Comparison of ENCODE assay signal across 27 cellular contexts in genomic region chr11:68818181-68818580, GRCh38. TPM values are rescaled to one million over a fixed set of nuclear protein-coding genes. Genes with fewer than 3 reads are reported as not detected.
DNase-seq lines count a peak whose midpoint lies in the region; ATAC-seq, FAIRE-seq and TF ChIP-seq lines count a peak whose summit lies in the region.
"Had no signal": no experiment of that assay in that cellular context is flagged by ENCODE, and none has a peak within 500 bp of the region (broad histone marks: within the 10 kb centered on the region; RNA-seq: fewer than 3 reads in every experiment).

No MANE protein-coding gene starts in this region.

- no peak for DNase-seq in activated T-cell treated with anti-CD3 and anti-CD28 coated beads, Interleukin-2, amount 50 U/mL, for 24 hours
- no peak for DNase-seq in activated T-cell treated with anti-CD3 and anti-CD28 coated beads, Interleukin-2, amount 50 U/mL, for 72 hours
- DNase-seq in bronchial epithelial cell (ENCODE audit: low read depth), result peak; percentile 61
- DNase-seq in HepG2 (ENCODE audit: low spot score), result no peak
- no peak for DNase-seq in NCI-H82 treated with DMSO at 0.1 percent for 48 hours (lab: John Stamatoyannopoulos, UW; ENCODE audit: unreplicated experiment)
- no peak for DNase-seq in mesendoderm
- DNase-seq in NCI-H526 treated with DMSO at 0.1 percent for 48 hours (lab: John Stamatoyannopoulos, UW), result no peak
- DNase-seq in brain microvascular endothelial cell, result no peak
- DNase-seq: activated CD4-positive, alpha-beta T cell treated with anti-CD3 and anti-CD28 coated beads for 48 hours; kidney; naive B cell; NCI-H1092; NCI-H2029; NCI-H226; NCI-H774; OCI-M1; pancreas; SIG-M5; stimulated activated CD4-positive, alpha-beta T cell treated with anti-CD3 and anti-CD28 coated beads, Interleukin-12 subunit alpha, Interleukin-12 subunit beta, amount 100 ng/mL, for 4 hours; stimulated activated CD4-positive, alpha-beta T cell treated with anti-CD3 and anti-CD28 coated beads, Interleukin-4, amount 100 ng/mL, for 4 hours; trophoblast cell had no signal

- WGBS in HepG2 (ENCODE audit: low lambda C conversion rate), result 95% methylated on average over 7 of the region's 7 CpGs
- no CpG with 5 or more reads among the region's 7 CpGs for WGBS in mesendoderm (ENCODE audit: extremely low coverage, insufficient coverage, low lambda C conversion rate)

- no peak for TF ChIP-seq POLR2A in HepG2 (IDR thresholded peaks at IDR 0.05; ENCODE audit: insufficient read depth in 1 of 2, low read depth in 2 of 2, low read length in 2 of 2)

- H3K27me3 ChIP-seq in bronchial epithelial cell (ENCODE audit: control insufficient read depth, insufficient read depth, low read length), result no peaks in the 10 kb centered on the region
- H3K27me3 ChIP-seq in HepG2 (ENCODE audit: control insufficient read depth in 1 of 2, insufficient read depth in 2 of 2, low read length in 2 of 2), result no peaks in the 10 kb centered on the region
- no peaks in the 10 kb centered on the region for H3K27me3 ChIP-seq in mesendoderm (ENCODE audit: insufficient read depth, low read length, poor library complexity)
- H3K27me3 ChIP-seq in brain microvascular endothelial cell (replicated peaks), result no peaks in the 10 kb centered on the region
- H3K27me3 ChIP-seq: esophagus muscularis mucosa, pancreas had no signal

- peak; percentile 66 for FAIRE-seq in bronchial epithelial cell (lab: Jason Lieb, UNC)
- FAIRE-seq in HepG2 (lab: Jason Lieb, UNC), result no peak
- FAIRE-seq: D721Med, H1, kidney, pancreas had no signal

- H2BK5ac ChIP-seq in mesendoderm (ENCODE audit: low read length), result no peak overlapping the region

- H2BK120ac ChIP-seq in mesendoderm (ENCODE audit: low read depth, low read length), result no peak overlapping the region

- intact Hi-C loops in HepG2 (cut with micrococcal nuclease; ENCODE audit: unreplicated experiment), result no loop called here

- H4K8ac ChIP-seq in mesendoderm (ENCODE audit: low read depth, low read length), result no peak overlapping the region

- H3K4ac ChIP-seq in mesendoderm (ENCODE audit: low read depth, low read length), result no peak overlapping the region

- H3K27ac ChIP-seq in HepG2 (ENCODE audit: extremely low read length, insufficient read depth, low read length) (no peak overlapping the region), mesendoderm (ENCODE audit: low read depth, low read length) (no peak overlapping the region), brain microvascular endothelial cell (no peak overlapping the region)
- H3K27ac ChIP-seq: esophagus muscularis mucosa, pancreas had no signal

- H3K36me3 ChIP-seq in bronchial epithelial cell (ENCODE audit: control insufficient read depth, insufficient read depth, low read length) (peaks cover 1% of the 10 kb centered on the region), HepG2 (replicated peaks in 1 of 2; ENCODE audit: control insufficient read depth in 1 of 2, insufficient read depth in 2 of 2, low read length in 2 of 2) (peaks cover 1 to 4% of the 10 kb centered on the region in 2 experiments; a peak in 1 of 5 replicates), mesendoderm (ENCODE audit: control insufficient read depth, insufficient read depth, low read length) (no peaks in the 10 kb centered on the region), brain microvascular endothelial cell (replicated peaks) (no peaks in the 10 kb centered on the region)

- no peak overlapping the region for H3K56ac ChIP-seq in mesendoderm (ENCODE audit: low read length)

- H3K4me3 Mint-ChIP-seq in activated T-cell treated with anti-CD3 and anti-CD28 coated beads, Interleukin-2, amount 50 U/mL, for 24 hours, result no peak overlapping the region
- no peak overlapping the region for H3K4me3 Mint-ChIP-seq in activated T-cell treated with anti-CD3 and anti-CD28 coated beads, Interleukin-2, amount 50 U/mL, for 72 hours
- H3K4me3 Mint-ChIP-seq: memory B cell had no signal

- CTCF ChIA-PET in HepG2 (lab: Yijun Ruan, JAX; ENCODE audit: low intra/inter-chr PET ratio, low total read pairs), result no interaction called here

- H2BK15ac ChIP-seq in mesendoderm (replicated peaks; ENCODE audit: low read depth), result no peak overlapping the region

- no peak overlapping the region for H2AFZ ChIP-seq in HepG2 (ENCODE audit: low read length)

- in situ Hi-C loops in HepG2 (cut with HindIII; ENCODE audit: extremely low pct_ligation_motif_present, low pct_unique_long_range_greater_than_20kb) (no loop called here), brain microvascular endothelial cell (cut with HindIII; ENCODE audit: low pct_ligation_motif_present, low sequenced_read_pairs) (no loop called here)

- H3K23ac ChIP-seq in mesendoderm (ENCODE audit: low read length), result no peak overlapping the region

- POLR2A ChIA-PET in HepG2 (lab: Yijun Ruan, JAX), result no interaction called here

- H3K4me3 ChIP-seq in bronchial epithelial cell (ENCODE audit: low read depth, low read length) (no peak overlapping the region), HepG2 (replicated peaks in 1 of 3; ENCODE audit: insufficient read depth in 1 of 3, low read depth in 2 of 3, low read length in 3 of 3) (no peak overlapping the region), mesendoderm (ENCODE audit: low read length) (no peak overlapping the region), brain microvascular endothelial cell (ENCODE audit: low read depth, low read length) (no peak overlapping the region)
- H3K4me3 ChIP-seq: BLaER1 treated with 17β-estradiol and CSF1 and Interleukin-3, amounts not matched to agents 10 nM and 100 nM; esophagus muscularis mucosa; pancreas had no signal

- H3K79me2 ChIP-seq in HepG2 (ENCODE audit: insufficient read depth, low read length) (no peaks in the 10 kb centered on the region), mesendoderm (ENCODE audit: control insufficient read depth, insufficient read depth, low read length) (no peaks in the 10 kb centered on the region)

- no peaks in the 10 kb centered on the region for H3K9me3 ChIP-seq in HepG2 (ENCODE audit: low read length)
- H3K9me3 ChIP-seq: BLaER1 treated with 17β-estradiol and CSF1 and Interleukin-3, amounts not matched to agents 10 nM and 100 nM; esophagus muscularis mucosa; pancreas had no signal

- H3K79me1 ChIP-seq in mesendoderm (ENCODE audit: low read length), result no peaks in the 10 kb centered on the region

- H3K9ac ChIP-seq in HepG2 (ENCODE audit: insufficient read depth, low read depth, low read length) (no peak overlapping the region), mesendoderm (ENCODE audit: low read length) (no peak overlapping the region)
- H3K9ac ChIP-seq: BLaER1 treated with 17β-estradiol and CSF1 and Interleukin-3, amounts not matched to agents 10 nM and 100 nM had no signal

- H3K4me1 ChIP-seq in HepG2 (ENCODE audit: insufficient read depth, low read length) (no peaks in the 10 kb centered on the region), mesendoderm (ENCODE audit: control insufficient read depth, low read depth, low read length) (no peaks in the 10 kb centered on the region)
- H3K4me1 ChIP-seq: pancreas had no signal

- no peak for ATAC-seq in activated T-cell treated with anti-CD3 and anti-CD28 coated beads, Interleukin-2, amount 50 U/mL, for 72 hours (replicated peaks in 1 of 2)
- peak; percentile 30; the same call in 1 of the 3 replicates for ATAC-seq in HepG2
- ATAC-seq: pancreas, right cardiac atrium had no signal

- no peak overlapping the region for H4K5ac ChIP-seq in mesendoderm (ENCODE audit: low read length)

- peak overlapping the region; percentile 13 for H3K27ac Mint-ChIP-seq in activated T-cell treated with anti-CD3 and anti-CD28 coated beads, Interleukin-2, amount 50 U/mL, for 24 hours
- H3K27ac Mint-ChIP-seq in activated T-cell treated with anti-CD3 and anti-CD28 coated beads, Interleukin-2, amount 50 U/mL, for 72 hours, result no peak overlapping the region
- H3K27ac Mint-ChIP-seq: memory B cell had no signal

- peaks cover 15% of the 10 kb centered on the region for H3K4me1 Mint-ChIP-seq in activated T-cell treated with anti-CD3 and anti-CD28 coated beads, Interleukin-2, amount 50 U/mL, for 24 hours (ENCODE audit: low read depth)
- peaks cover 21% of the 10 kb centered on the region for H3K4me1 Mint-ChIP-seq in activated T-cell treated with anti-CD3 and anti-CD28 coated beads, Interleukin-2, amount 50 U/mL, for 72 hours (ENCODE audit: low read depth)

- no TSS peak for BruUV-seq in HepG2 (replicated peaks; lab: Mats Ljungman, UMichigan)

- no peak overlapping the region for H2AK5ac ChIP-seq in mesendoderm (ENCODE audit: low read length)

- peaks cover 16% of the 10 kb centered on the region; the same call in 1 of the 2 replicates for H4K20me1 ChIP-seq in HepG2 (ENCODE audit: insufficient read depth, low read length)

- TF ChIP-seq EP300 in HepG2 (IDR thresholded peaks at IDR 0.05; ENCODE audit: low read depth in 2 of 2, low read length in 2 of 2) (no peak), HepG2 (CRISPR knock-in tag; IDR thresholded peaks at IDR 0.05; ENCODE audit: borderline replicate concordance) (no peak)

- no peak for TF ChIP-seq RAD21 in HepG2 (CRISPR knock-in tag; IDR thresholded peaks at IDR 0.05)

- H3K9me3 Mint-ChIP-seq in activated T-cell treated with anti-CD3 and anti-CD28 coated beads, Interleukin-2, amount 50 U/mL, for 24 hours, result no peaks in the 10 kb centered on the region
- H3K9me3 Mint-ChIP-seq in activated T-cell treated with anti-CD3 and anti-CD28 coated beads, Interleukin-2, amount 50 U/mL, for 72 hours, result no peaks in the 10 kb centered on the region
- H3K9me3 Mint-ChIP-seq: memory B cell, naive B cell had no signal

- H3K36me3 Mint-ChIP-seq in activated T-cell treated with anti-CD3 and anti-CD28 coated beads, Interleukin-2, amount 50 U/mL, for 24 hours (ENCODE audit: low read depth), result peaks cover 17% of the 10 kb centered on the region
- no peaks in the 10 kb centered on the region for H3K36me3 Mint-ChIP-seq in activated T-cell treated with anti-CD3 and anti-CD28 coated beads, Interleukin-2, amount 50 U/mL, for 72 hours (ENCODE audit: insufficient read depth in 2 of 2)
- H3K36me3 Mint-ChIP-seq: naive B cell had no signal

- H3K27me3 Mint-ChIP-seq in activated T-cell treated with anti-CD3 and anti-CD28 coated beads, Interleukin-2, amount 50 U/mL, for 24 hours, result no peaks in the 10 kb centered on the region
- no peaks in the 10 kb centered on the region for H3K27me3 Mint-ChIP-seq in activated T-cell treated with anti-CD3 and anti-CD28 coated beads, Interleukin-2, amount 50 U/mL, for 72 hours (ENCODE audit: low read depth)
- H3K27me3 Mint-ChIP-seq: memory B cell, naive B cell had no signal

- TF ChIP-seq CTCF in bronchial epithelial cell (IDR thresholded peaks at IDR 0.05; ENCODE audit: insufficient read depth, low read length, severe bottlenecking) (no peak), HepG2 (CRISPR knock-in tag; IDR thresholded peaks at IDR 0.05) (no peak), brain microvascular endothelial cell (IDR thresholded peaks at IDR 0.05; ENCODE audit: low read depth, low read length, missing control alignments) (no peak)

- H3K4me2 ChIP-seq in HepG2 (ENCODE audit: low read depth, low read length), result no peak overlapping the region
- H3K4me2 ChIP-seq in mesendoderm (ENCODE audit: low read length), result no peak overlapping the region

- no peak overlapping the region for H3K18ac ChIP-seq in mesendoderm (ENCODE audit: low read length)

RNA-seq across cellular contexts. Expression of gene CPT1A, which starts 23.5 kb away (rescaled TPM):
- total RNA-seq in activated T-cell treated with anti-CD3 and anti-CD28 coated beads, Interleukin-2, amount 50 U/mL, for 72 hours, result 10 to 100 TPM; 26.2 to 35.8 TPM
- total RNA-seq in bronchial epithelial cell (29.2 and 35.3 TPM in 2 replicates), HepG2 (2016; rRNA removed; fragmentation: Illumina TruSeq; extraction: Trizol) (5.9 and 7.0 TPM in 2 replicates)
- 2.1 and 2.2 TPM in 2 replicates for total RNA-seq in HepG2 (2016; cell fraction: cytosol; rRNA removed; fragmentation: Illumina TruSeq; extraction: Trizol; ENCODE audit: low read depth)
- total RNA-seq in HepG2 (2016; cell fraction: insoluble cytoplasmic fraction; rRNA removed; fragmentation: Illumina TruSeq; extraction: Trizol), result 5.0 and 7.5 TPM in 2 replicates
- total RNA-seq in HepG2 (2016; cell fraction: membrane; rRNA removed; fragmentation: Illumina TruSeq; extraction: Trizol), result 4.1 and 4.3 TPM in 2 replicates
- total RNA-seq in HepG2 (2016; cell fraction: nucleus; rRNA removed; fragmentation: Illumina TruSeq; extraction: Trizol), result 9.1 and 10.4 TPM in 2 replicates
- 7.1 and 14.3 TPM in 2 replicates for polyA plus RNA-seq in HepG2 (2011; rRNA removed)
- polyA plus RNA-seq in HepG2 (2011; cell fraction: cytosol; rRNA removed), result 5.2 and 8.0 TPM in 2 replicates
- polyA plus RNA-seq in HepG2 (2011; cell fraction: nucleus; rRNA removed), result 21.8 and 25.1 TPM in 2 replicates
- 29.0 and 36.7 TPM in 2 replicates for polyA plus RNA-seq in HepG2 (2012)
- 0.69 and 0.71 TPM in 2 replicates for polyA plus RNA-seq in HepG2 (2016; cell fraction: cytosol; fragmentation: Illumina TruSeq; extraction: Trizol; ENCODE audit: low read depth)
- 3.6 and 4.1 TPM in 2 replicates for polyA plus RNA-seq in HepG2 (2016; cell fraction: insoluble cytoplasmic fraction; fragmentation: Illumina TruSeq; extraction: Trizol; ENCODE audit: low read depth)
- 1.4 and 1.9 TPM in 2 replicates for polyA plus RNA-seq in HepG2 (2016; cell fraction: membrane; fragmentation: Illumina TruSeq; extraction: Trizol; ENCODE audit: low read depth)
- polyA plus RNA-seq in HepG2 (2016; cell fraction: nucleus; fragmentation: Illumina TruSeq; extraction: Trizol; ENCODE audit: insufficient read depth, low read depth), result 11.0 and 11.5 TPM in 2 replicates
- polyA minus RNA-seq in HepG2 (2011; rRNA and poly(A)+ RNA removed; ENCODE audit: low replicate concordance), result 29.7 and 125 TPM in 2 replicates
- polyA minus RNA-seq in HepG2 (2011; cell fraction: cytosol; rRNA and poly(A)+ RNA removed), result 18.2 and 34.1 TPM in 2 replicates
- polyA minus RNA-seq in HepG2 (2011; cell fraction: nucleus; rRNA and poly(A)+ RNA removed), result 14.2 and 22.8 TPM in 2 replicates
- 9.0 TPM for polyA plus RNA-seq in mesendoderm (2013, experiment 1 of 2)
- 9.4 TPM for polyA plus RNA-seq in mesendoderm (2013, experiment 2 of 2)
